ENCODE assay signal across 17 cellular contexts in the genomic region with DNA sequence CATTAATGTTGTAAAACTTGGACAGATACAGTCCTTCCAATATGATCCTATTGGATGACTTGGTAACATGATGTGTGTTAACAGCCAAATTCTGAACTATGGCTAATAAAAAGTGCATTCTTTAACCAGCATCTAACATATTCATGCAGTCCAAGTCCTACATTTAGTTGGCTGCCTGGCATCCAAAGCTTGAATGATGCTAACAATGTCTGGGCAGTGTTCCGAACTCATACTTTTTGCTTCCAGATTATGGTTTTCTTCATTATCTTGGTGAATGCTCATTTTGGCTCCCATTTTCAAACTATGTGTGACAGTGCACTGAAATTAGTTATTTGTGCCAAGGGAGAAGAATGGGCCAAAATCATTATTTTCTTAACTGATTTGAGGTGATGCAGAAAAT. TPM values are rescaled to one million over a fixed set of nuclear protein-coding genes. Genes with fewer than 3 reads are reported as not detected.
DNase-seq lines count a peak whose midpoint lies in the region; ATAC-seq, FAIRE-seq and TF ChIP-seq lines count a peak whose summit lies in the region.
"Had no signal": no experiment of that assay in that cellular context is flagged by ENCODE, and none has a peak within 500 bp of the region (broad histone marks: within the 10 kb centered on the region; RNA-seq: fewer than 3 reads in every experiment).

No MANE protein-coding gene starts in this region.

- TF ChIP-seq RAD21 in neural cell (conservative IDR thresholded peaks at IDR 0.05): no peak

- H3K27ac Mint-ChIP-seq in endodermal cell: no peak overlapping the region
- no peak overlapping the region for H3K27ac Mint-ChIP-seq in type B pancreatic cell

- TF ChIP-seq CTCF in PC-3 (conservative IDR thresholded peaks at IDR 0.05; ENCODE audit: low read depth, low read length): no peak
- no peak for TF ChIP-seq CTCF in endodermal cell (conservative IDR thresholded peaks at IDR 0.05)
- TF ChIP-seq CTCF in neural cell (IDR thresholded peaks at IDR 0.05; ENCODE audit: poor library complexity, severe bottlenecking): no peak
- no peak for TF ChIP-seq CTCF in type B pancreatic cell (conservative IDR thresholded peaks at IDR 0.05)
- no peak for TF ChIP-seq CTCF in body of pancreas (IDR thresholded peaks at IDR 0.05)

- POLR2A ChIA-PET in PC-3 (lab: Charles Lee; ENCODE audit: unreplicated experiment): no interaction called here

- no peak overlapping the region for H2AFZ ChIP-seq in PC-3 (ENCODE audit: low read length)
- H2AFZ ChIP-seq in neural cell (ENCODE audit: low read depth, low read length): no peak overlapping the region
- H2AFZ ChIP-seq: GM23248 had no signal

- BruUV-seq in PC-3 (replicated peaks; lab: Mats Ljungman, UMichigan): no TSS peak

- TF ChIP-seq POLR2A in body of pancreas (IDR thresholded peaks at IDR 0.05): no peak

- H3K9me3 ChIP-seq in PC-3 (ENCODE audit: low read length): no peaks in the 10 kb centered on the region
- H3K9me3 ChIP-seq in endodermal cell (ENCODE audit: control insufficient read depth, low read length): no peaks in the 10 kb centered on the region
- no peaks in the 10 kb centered on the region for H3K9me3 ChIP-seq in neural cell (ENCODE audit: low read length)
- no peaks in the 10 kb centered on the region for H3K9me3 ChIP-seq in body of pancreas

- H3K9ac ChIP-seq in PC-3 (ENCODE audit: low read length) (no peak overlapping the region), endodermal cell (ENCODE audit: extremely low read depth, low read length, poor library complexity, severe bottlenecking) (no peak overlapping the region), neural cell (ENCODE audit: low read length) (no peak overlapping the region)
- H3K9ac ChIP-seq: GM23248 had no signal

- ATAC-seq in PC-3 (no peak), body of pancreas (no peak)
- ATAC-seq: K562 had no signal

- H3K4me3 ChIP-seq in PC-3 (ENCODE audit: low read length) (no peak overlapping the region), endodermal cell (ENCODE audit: low read length) (peak overlapping the region; percentile 88), neural cell (ENCODE audit: low read length) (peak overlapping the region; percentile 94), body of pancreas (no peak overlapping the region)
- H3K4me3 ChIP-seq: K562 had no signal

- intact Hi-C loops in PC-3 (cut with micrococcal nuclease): no loop called here
- intact Hi-C loops in body of pancreas (cut with DNase I): no loop called here

- H3K4me3 Mint-ChIP-seq in endodermal cell: no peak overlapping the region
- no peak overlapping the region for H3K4me3 Mint-ChIP-seq in type B pancreatic cell

- H3K79me2 ChIP-seq in PC-3 (ENCODE audit: low read length) (peaks cover 26% of the 10 kb centered on the region), neural cell (replicated peaks; ENCODE audit: insufficient read depth, low read length) (peaks cover 14% of the 10 kb centered on the region)

- no peaks in the 10 kb centered on the region for H3F3A ChIP-seq in PC-3 (ENCODE audit: low read length, unreplicated experiment)
- H3F3A ChIP-seq in neural cell (ENCODE audit: insufficient read depth, low read length, poor library complexity, severe bottlenecking): no peaks in the 10 kb centered on the region

- H3K27ac ChIP-seq in PC-3 (ENCODE audit: low read length): no peak overlapping the region
- H3K27ac ChIP-seq in endodermal cell (ENCODE audit: low read depth, low read length): no peak overlapping the region
- no peak overlapping the region for H3K27ac ChIP-seq in neural cell (ENCODE audit: low read length)
- H3K27ac ChIP-seq in body of pancreas: no peak overlapping the region
- H3K27ac ChIP-seq: GM23248 had no signal

- H3K27me3 Mint-ChIP-seq in endodermal cell (ENCODE audit: insufficient read depth): no peaks in the 10 kb centered on the region
- no peaks in the 10 kb centered on the region for H3K27me3 Mint-ChIP-seq in type B pancreatic cell

- H3K4me2 ChIP-seq in PC-3 (ENCODE audit: low read length) (peak overlapping the region; percentile 84; the same call in 1 of the 2 replicates), neural cell (ENCODE audit: low read length) (peak overlapping the region; percentile 95)

- peak; percentile 21 for FAIRE-seq in GM19239 (lab: Jason Lieb, UNC)
- FAIRE-seq: K562 had no signal

- no peak for DNase-seq in GM19239 (ENCODE audit: insufficient read length, low spot score)
- DNase-seq in PC-3: no peak
- no peak for DNase-seq in endodermal cell
- no peak for DNase-seq in type B pancreatic cell (ENCODE audit: extremely low spot score, unreplicated experiment)
- no peak for DNase-seq in NCI-H1436 treated with DMSO at 0.1 percent for 48 hours (lab: John Stamatoyannopoulos, UW)
- no peak for DNase-seq in T-helper 2 cell
- no peak for DNase-seq in body of pancreas
- DNase-seq: C1 segment of cervical spinal cord, DMS79, GM23248, HCEC 1CT, MV-4-11, NCI-H187 treated with DMSO at 0.1 percent for 48 hours, NCI-H2227 treated with DMSO at 0.1 percent for 48 hours, NCI-H524 treated with DMSO at 0.1 percent for 48 hours had no signal

- H3K36me3 ChIP-seq in PC-3 (ENCODE audit: low read depth, low read length): no peaks in the 10 kb centered on the region
- H3K36me3 ChIP-seq in endodermal cell (ENCODE audit: control insufficient read depth, insufficient read depth, low read length): no peaks in the 10 kb centered on the region
- no peaks in the 10 kb centered on the region for H3K36me3 ChIP-seq in neural cell (ENCODE audit: insufficient read depth, low read length)
- no peaks in the 10 kb centered on the region for H3K36me3 ChIP-seq in body of pancreas (replicated peaks in 1 of 2; ENCODE audit: insufficient read depth in 1 of 2, low read depth in 2 of 2)

- CTCF ChIA-PET in PC-3 (lab: Charles Lee): no interaction called here

- no peaks in the 10 kb centered on the region for H3K9me2 ChIP-seq in PC-3 (replicated peaks; ENCODE audit: low read length)
- H3K9me2 ChIP-seq in neural cell (ENCODE audit: insufficient read depth, low read length): no peaks in the 10 kb centered on the region

- H3K4me1 Mint-ChIP-seq in endodermal cell (peaks cover 15% of the 10 kb centered on the region), type B pancreatic cell (ENCODE audit: unreplicated experiment) (peaks cover 25% of the 10 kb centered on the region)

- WGBS in endodermal cell (ENCODE audit: insufficient coverage in 1 of 2, insufficient read length in 1 of 2), 2 experiments: 96 to 100% methylated on average over 1 of the region's 1 CpG
- 88 to 100% methylated on average over 1 of the region's 1 CpG for WGBS in body of pancreas, 2 donors

- peaks cover 20% of the 10 kb centered on the region for H3K4me1 ChIP-seq in PC-3 (ENCODE audit: insufficient read depth, low read length)
- H3K4me1 ChIP-seq in endodermal cell (ENCODE audit: control insufficient read depth, insufficient read depth, low read length): no peaks in the 10 kb centered on the region
- H3K4me1 ChIP-seq in body of pancreas: peaks cover 20% of the 10 kb centered on the region

- H3K27me3 ChIP-seq in PC-3 (ENCODE audit: low read length) (no peaks in the 10 kb centered on the region), endodermal cell (ENCODE audit: control insufficient read depth, insufficient read depth, low read length, poor library complexity, severe bottlenecking) (no peaks in the 10 kb centered on the region), neural cell (ENCODE audit: insufficient read depth, low read depth, low read length) (no peaks in the 10 kb centered on the region), body of pancreas (no peaks in the 10 kb centered on the region)

- H3K9me3 Mint-ChIP-seq in endodermal cell (no peaks in the 10 kb centered on the region), type B pancreatic cell (peaks cover 5% of the 10 kb centered on the region)

- H3K36me3 Mint-ChIP-seq in endodermal cell (ENCODE audit: low read depth): no peaks in the 10 kb centered on the region
- peaks cover 10% of the 10 kb centered on the region for H3K36me3 Mint-ChIP-seq in type B pancreatic cell

- no peaks in the 10 kb centered on the region for H4K20me1 ChIP-seq in PC-3 (ENCODE audit: low read length)
- H4K20me1 ChIP-seq in neural cell (ENCODE audit: insufficient read depth): no peaks in the 10 kb centered on the region

- TF ChIP-seq EP300 in neural cell (conservative IDR thresholded peaks at IDR 0.05; ENCODE audit: poor library complexity, severe bottlenecking): no peak

TF ChIP-seq in neural cell, 6 proteins besides CTCF, POLR2A, EP300 and RAD21 (continues in another document):
- TF ChIP-seq MXI1 (conservative IDR thresholded peaks at IDR 0.05; ENCODE audit: poor library complexity, severe bottlenecking) (no peak), TAF1 (IDR thresholded peaks at IDR 0.05; ENCODE audit: low read depth) (no peak), POLR2AphosphoS5 (IDR thresholded peaks at IDR 0.05) (no peak), EZH2 (IDR thresholded peaks at IDR 0.05; ENCODE audit: borderline replicate concordance, insufficient read depth, low read length, poor library complexity, severe bottlenecking) (no peak), REST (IDR thresholded peaks at IDR 0.05; ENCODE audit: borderline replicate concordance) (no peak)

RNA-seq across cellular contexts. Expression of gene FAM174A, which starts 2.8 kb away (rescaled TPM):
- 65.1 and 66.2 TPM in 2 replicates for total RNA-seq in PC-3 (2014; rRNA removed)
- total RNA-seq in endodermal cell: 1 to 10 TPM; 6.9 to 9.6 TPM
- 8.9 TPM for polyA plus RNA-seq in endodermal cell (2013, experiment 1 of 2)
- 7.3 TPM for polyA plus RNA-seq in endodermal cell (2013, experiment 2 of 2)
- polyA plus RNA-seq in neural cell: 33.9 and 43.7 TPM in 2 replicates
- 28.8 and 34.8 TPM in 2 replicates for polyA minus RNA-seq in neural cell
- 14.2 and 17.8 TPM in 2 replicates for total RNA-seq in type B pancreatic cell (ENCODE audit: low replicate concordance)
- 10 to 100 TPM; 18.1 to 30.9 TPM for total RNA-seq in body of pancreas

Comparison
In these comparisons a context has a peak if more than half of its experiments do, and no peak if none do; other contexts are left out.
1. H3K4me3 ChIP-seq: peak in endodermal cell (single experiment) and neural cell (single experiment); none in PC-3 (single experiment) and body of pancreas (0 of 2).